Comparison of ENCODE assay signal across 16 cellular contexts in the genomic region with DNA sequence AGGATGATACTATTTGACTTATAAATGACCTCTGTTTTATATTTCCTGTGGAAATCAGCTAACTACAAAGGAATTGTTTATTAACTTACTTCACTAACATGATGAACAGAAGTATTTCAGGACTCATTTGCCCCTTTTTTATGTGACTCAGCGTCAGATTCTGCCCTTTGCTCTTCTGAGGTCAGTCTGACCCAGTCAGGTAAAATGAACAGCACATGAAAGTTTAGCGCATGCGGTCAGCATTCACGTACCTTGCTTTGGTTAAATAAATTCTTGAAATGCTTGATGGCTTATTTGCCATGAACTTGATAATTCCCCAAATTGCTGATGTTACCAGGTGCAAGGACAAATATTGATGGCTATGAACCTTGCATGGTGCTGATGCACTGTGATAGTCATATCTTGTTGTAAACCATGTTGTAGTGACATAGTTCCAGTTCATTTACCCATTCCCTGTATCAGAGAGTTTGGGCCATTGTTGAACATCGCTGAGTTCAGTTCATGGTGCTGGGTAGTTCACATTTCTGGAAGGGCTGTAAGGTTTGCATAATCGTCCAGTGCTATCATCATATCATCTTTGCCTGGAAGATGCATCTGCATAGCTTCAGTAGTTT.
DNase-seq lines count a peak whose midpoint lies in the region; ATAC-seq, FAIRE-seq and TF ChIP-seq lines count a peak whose summit lies in the region.
"Had no signal": no experiment of that assay in that cellular context is flagged by ENCODE, and none has a peak within 500 bp of the region (broad histone marks: within the 10 kb centered on the region; RNA-seq: fewer than 3 reads in every experiment).

No MANE protein-coding gene starts in this region.

- peaks cover 55% of the 10 kb centered on the region for H3K4me1 ChIP-seq in left ventricle myocardium inferior
- H3K4me1 ChIP-seq in kidney (ENCODE audit: control insufficient read depth in 1 of 2, insufficient read depth in 1 of 2, low read depth in 1 of 2, low read length in 2 of 2), result peaks cover 8 to 21% of the 10 kb centered on the region in 2 donors
- peaks cover 30% of the 10 kb centered on the region for H3K4me1 ChIP-seq in psoas muscle
- H3K4me1 ChIP-seq in neuronal stem cell (ENCODE audit: control insufficient read depth in 2 of 2, insufficient read depth in 1 of 2, low read depth in 1 of 2, low read length in 2 of 2), result no peaks in the 10 kb centered on the region

- TF ChIP-seq CTCF in left ventricle myocardium inferior (IDR thresholded peaks at IDR 0.05; ENCODE audit: borderline replicate concordance) (no peak), kidney (IDR thresholded peaks at IDR 0.05; ENCODE audit: borderline replicate concordance, extremely low read depth, insufficient read depth) (no peak), psoas muscle (IDR thresholded peaks at IDR 0.05) (no peak)

- no peak for FAIRE-seq in kidney (lab: Jason Lieb, UNC)
- FAIRE-seq: A204.1, GM19239, HTR-8/SVneo had no signal

- no peak for DNase-seq in left ventricle myocardium inferior
- no peak for DNase-seq in Right ventricle myocardium inferior (ENCODE audit: missing footprints)
- no peak for DNase-seq in kidney
- no peak for DNase-seq in psoas muscle
- DNase-seq in neuronal stem cell (ENCODE audit: low spot score), result no peak
- DNase-seq in ureter (ENCODE audit: low spot score), result no peak
- no peak for DNase-seq in caudate nucleus (lab: John Stamatoyannopoulos, UW)
- DNase-seq: AML-193, DMS79 treated with DMSO at 0.1 percent for 48 hours, GM23248, NCI-H2107 had no signal

- 47 to 82% (median 66%) methylated on average over 6 of the region's 6 CpGs for WGBS in psoas muscle, 3 donors
- no CpG with 5 or more reads among the region's 6 CpGs for WGBS in neuronal stem cell (ENCODE audit: extremely low coverage in 2 of 2, insufficient read length in 2 of 2, insufficient replicate concordance in 1 of 2), 2 donors

- no peak overlapping the region for H2BK5ac ChIP-seq in neuronal stem cell (ENCODE audit: low read length)

- H3K9ac ChIP-seq in kidney (ENCODE audit: low read length in 2 of 2), result no peak overlapping the region
- H3K9ac ChIP-seq in neuronal stem cell (ENCODE audit: low read depth, low read length, poor library complexity), result no peak overlapping the region
- H3K9ac ChIP-seq: GM23248 had no signal

- H3K4ac ChIP-seq in neuronal stem cell (ENCODE audit: low read length), result no peak overlapping the region

- no peaks in the 10 kb centered on the region for H3K9me3 ChIP-seq in left ventricle myocardium inferior (replicated peaks)
- H3K9me3 ChIP-seq in kidney (ENCODE audit: control insufficient read depth in 1 of 2, low read length in 2 of 2), result no peaks in the 10 kb centered on the region
- H3K9me3 ChIP-seq in psoas muscle, result no peaks in the 10 kb centered on the region
- H3K9me3 ChIP-seq in neuronal stem cell (replicated peaks in 1 of 2; ENCODE audit: control insufficient read depth in 2 of 2, insufficient read depth in 1 of 2, low read depth in 1 of 2, low read length in 2 of 2), result no peaks in the 10 kb centered on the region

- H3K36me3 ChIP-seq in left ventricle myocardium inferior (no peaks in the 10 kb centered on the region), kidney (ENCODE audit: control insufficient read depth in 1 of 2, insufficient read depth in 2 of 2, low read length in 2 of 2) (no peaks in the 10 kb centered on the region), psoas muscle (ENCODE audit: insufficient read depth in 1 of 2, low read depth in 1 of 2) (no peaks in the 10 kb centered on the region), neuronal stem cell (replicated peaks in 1 of 2; ENCODE audit: control insufficient read depth in 2 of 2, insufficient read depth in 2 of 2, low read length in 2 of 2) (no peaks in the 10 kb centered on the region)

- no peaks in the 10 kb centered on the region for H3K79me1 ChIP-seq in neuronal stem cell (ENCODE audit: low read depth, low read length)

- H3K4me2 ChIP-seq in neuronal stem cell (ENCODE audit: insufficient read depth, low read length, poor library complexity, severe bottlenecking), result no peak overlapping the region

- H2AFZ ChIP-seq in neuronal stem cell (ENCODE audit: low read length), result no peak overlapping the region
- H2AFZ ChIP-seq: GM23248 had no signal

- no peak overlapping the region for H3K23ac ChIP-seq in neuronal stem cell (ENCODE audit: low read depth, low read length, poor library complexity)

- H2AK5ac ChIP-seq in neuronal stem cell (ENCODE audit: low read depth, low read length), result no peak overlapping the region

- H3K27me3 ChIP-seq in left ventricle myocardium inferior (ENCODE audit: low read depth) (no peaks in the 10 kb centered on the region), psoas muscle (ENCODE audit: insufficient read depth in 3 of 3, low read length in 2 of 3) (no peaks in the 10 kb centered on the region), neuronal stem cell (ENCODE audit: control insufficient read depth in 3 of 3, insufficient read depth in 3 of 3, low read depth in 1 of 3, low read length in 3 of 3) (no peaks in the 10 kb centered on the region)

- H2BK12ac ChIP-seq in neuronal stem cell (ENCODE audit: low read length), result no peak overlapping the region

- H2BK15ac ChIP-seq in neuronal stem cell (ENCODE audit: low read length), result no peak overlapping the region

- H3K27ac ChIP-seq in left ventricle myocardium inferior (replicated peaks), result peak overlapping the region; percentile 16
- peak overlapping the region; percentile 45 to 68 for H3K27ac ChIP-seq in kidney (ENCODE audit: low read depth in 2 of 2, low read length in 2 of 2)
- H3K27ac ChIP-seq in psoas muscle, result peak overlapping the region; percentile 15
- H3K27ac ChIP-seq in neuronal stem cell (replicated peaks; ENCODE audit: low read length), result no peak overlapping the region
- no peak overlapping the region for H3K27ac ChIP-seq in caudate nucleus (ENCODE audit: low read depth, low read length)
- H3K27ac ChIP-seq: GM23248, SK-N-MC had no signal

- H3K18ac ChIP-seq in neuronal stem cell (ENCODE audit: low read length), result no peak overlapping the region

- H4K8ac ChIP-seq in neuronal stem cell (ENCODE audit: low read depth, low read length), result no peak overlapping the region

- no peak overlapping the region for H2BK120ac ChIP-seq in neuronal stem cell (ENCODE audit: low read depth, low read length)

- no peak overlapping the region for H3K14ac ChIP-seq in neuronal stem cell (ENCODE audit: low read length)

- intact Hi-C loops in left ventricle myocardium inferior (cut with micrococcal nuclease) (no loop called here), Right ventricle myocardium inferior (cut with DNase I) (no loop called here), kidney (cut with DNase I) (no loop called here), psoas muscle (cut with DNase I) (no loop called here)

- H3K4me3 ChIP-seq in left ventricle myocardium inferior (no peak overlapping the region), kidney (ENCODE audit: low read length in 2 of 2) (peak overlapping the region in 1 of 2 donors; percentile 7), psoas muscle (no peak overlapping the region), neuronal stem cell (ENCODE audit: low read length in 2 of 2) (no peak overlapping the region)
- H3K4me3 ChIP-seq: GM23248, SK-N-MC had no signal

- H4K91ac ChIP-seq in neuronal stem cell (ENCODE audit: low read depth, low read length, poor library complexity), result no peak overlapping the region

- no peak for ATAC-seq in Right ventricle myocardium inferior
- peak in 2 of 4 donors; percentile 20 to 46 for ATAC-seq in psoas muscle
- no peak for ATAC-seq in GM21737 (IDR thresholded peaks at IDR 0.05; ENCODE audit: unreplicated experiment)

Comparison
In these comparisons a context has a peak if more than half of its experiments do, and no peak if none do; other contexts are left out.
1. H3K27ac ChIP-seq: peak in left ventricle myocardium inferior (single experiment), kidney (2 of 2) and psoas muscle (single experiment); none in neuronal stem cell (single experiment) and caudate nucleus (single experiment).